In the genomic region with DNA sequence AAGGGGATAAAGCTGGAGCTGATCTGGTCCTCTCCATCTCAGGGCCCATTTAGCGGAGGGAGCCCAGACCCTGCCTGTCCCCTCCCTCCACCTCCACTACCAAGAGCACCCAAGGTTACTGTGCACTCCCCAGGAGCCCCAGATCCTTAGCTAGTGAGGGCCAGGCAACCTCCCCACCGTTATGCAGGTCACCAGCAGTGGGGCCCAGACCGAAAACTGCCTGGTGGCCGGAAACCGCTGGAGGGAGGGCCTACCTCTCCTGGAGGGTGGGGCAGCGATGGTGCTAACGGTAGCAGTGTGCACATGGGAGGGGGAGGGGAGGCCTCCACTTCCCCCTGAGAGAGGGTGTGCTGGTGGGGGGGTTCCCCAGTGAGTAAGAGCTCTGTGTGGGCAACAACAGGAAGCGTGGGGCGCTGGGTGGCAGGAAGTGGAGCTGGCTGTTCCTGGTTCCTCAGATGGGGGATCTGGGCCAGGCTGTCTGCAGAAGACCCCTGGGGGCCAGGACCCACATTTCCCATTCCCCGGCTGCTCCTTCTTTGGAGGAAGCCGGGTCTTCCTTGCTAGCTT, we compare ENCODE assay signal across 8 cellular contexts. TPM values are rescaled to one million over a fixed set of nuclear protein-coding genes. Genes with fewer than 3 reads are reported as not detected.
DNase-seq lines count a peak whose midpoint lies in the region; ATAC-seq and TF ChIP-seq lines count a peak whose summit lies in the region.

No MANE protein-coding gene starts in this region.

- H3K27me3 ChIP-seq in colonic mucosa (peaks cover 15% of the 10 kb centered on the region), neutrophil (no peaks in the 10 kb centered on the region), thymus (ENCODE audit: control insufficient read depth, insufficient read depth) (no peaks in the 10 kb centered on the region), Caco-2 (replicated peaks; ENCODE audit: control insufficient read depth, insufficient read depth, low read length) (0 out of 2 replicates have a peak, but pooled peaks cover 1% of the 10 kb centered on the region)

- POLR2A ChIA-PET in Caco-2 (lab: Charles Lee), result no interaction called here

- H3K36me3 Mint-ChIP-seq in Caco-2 (ENCODE audit: insufficient read depth, unreplicated experiment), result no peaks in the 10 kb centered on the region

- BruUV-seq in Caco-2 (replicated peaks; lab: Mats Ljungman, UMichigan), result no TSS peak

- DNase-seq in GM19240 (ENCODE audit: insufficient read length, low spot score), result peak; percentile 89
- peak; percentile 88 for DNase-seq in activated CD4-positive, alpha-beta T cell treated with anti-CD3 and anti-CD28 coated beads for 1 hour
- DNase-seq in colonic mucosa, result peak; percentile 77
- DNase-seq in NCI-H82 (lab: John Stamatoyannopoulos, UW), result no peak
- no peak for DNase-seq in Caco-2

- H3K9ac ChIP-seq in colonic mucosa (ENCODE audit: low read depth in 2 of 2, low read length in 2 of 2), result peak overlapping the region; percentile 46 to 65

- H3K9me3 ChIP-seq in colonic mucosa (no peaks in the 10 kb centered on the region), neutrophil (no peaks in the 10 kb centered on the region), thymus (ENCODE audit: control insufficient read depth) (no peaks in the 10 kb centered on the region), Caco-2 (no peaks in the 10 kb centered on the region)

- H3K4me1 ChIP-seq in colonic mucosa, result peaks cover 12% of the 10 kb centered on the region
- peaks cover 51 to 83% of the 10 kb centered on the region in 2 experiments for H3K4me1 ChIP-seq in neutrophil (ENCODE audit: control insufficient read depth in 1 of 2, insufficient read depth in 1 of 2, low read depth in 1 of 2, low read length in 1 of 2)
- H3K4me1 ChIP-seq in thymus (ENCODE audit: control insufficient read depth, insufficient read depth, low read length), result peaks cover 66% of the 10 kb centered on the region
- peaks cover 18% of the 10 kb centered on the region for H3K4me1 ChIP-seq in Caco-2

- TF ChIP-seq CTCF in colonic mucosa (IDR thresholded peaks at IDR 0.05), result no peak
- peak; percentile 69 for TF ChIP-seq CTCF in neutrophil (IDR thresholded peaks at IDR 0.05)
- no peak for TF ChIP-seq CTCF in Caco-2 (IDR thresholded peaks at IDR 0.05; ENCODE audit: insufficient read depth in 1 of 2, low read depth in 1 of 2, low read length in 1 of 2, severe bottlenecking in 1 of 2, unreplicated experiment in 1 of 2)

- H3K4me1 Mint-ChIP-seq in Caco-2 (ENCODE audit: low read depth, unreplicated experiment), result no peaks in the 10 kb centered on the region

- H3K27ac Mint-ChIP-seq in Caco-2 (ENCODE audit: unreplicated experiment), result no peak overlapping the region

- H3K9me3 Mint-ChIP-seq in Caco-2 (ENCODE audit: unreplicated experiment), result no peaks in the 10 kb centered on the region

- H3K27ac ChIP-seq in colonic mucosa (peak overlapping the region; percentile 84), neutrophil (peak overlapping the region; percentile 99), thymus (ENCODE audit: low read depth) (peak overlapping the region; percentile 99)

- peak; percentile 31 for ATAC-seq in HG03558 (IDR thresholded peaks at IDR 0.05; ENCODE audit: extremely low read depth, unreplicated experiment)

- no peak overlapping the region for H3K4me3 Mint-ChIP-seq in Caco-2 (ENCODE audit: unreplicated experiment)

- H3K36me3 ChIP-seq in colonic mucosa, result no peaks in the 10 kb centered on the region
- peaks cover 45% of the 10 kb centered on the region for H3K36me3 ChIP-seq in neutrophil
- H3K36me3 ChIP-seq in thymus (ENCODE audit: control insufficient read depth, insufficient read depth), result no peaks in the 10 kb centered on the region
- H3K36me3 ChIP-seq in Caco-2 (ENCODE audit: control insufficient read depth, insufficient read depth, low read length), result no peaks in the 10 kb centered on the region

- CTCF ChIA-PET in Caco-2 (lab: Charles Lee), result interaction anchor here (0.8 to 2.2 kb wide), 2 partner anchors 10 to 29 kb away, joined by 3 to 8 read pairs; no protein-coding TSS in a partner anchor

- intact Hi-C loops in colonic mucosa (cut with DNase I), result no loop called here
- intact Hi-C loops in Caco-2 (cut with micrococcal nuclease; ENCODE audit: unreplicated experiment), result no loop called here

- H3K27me3 Mint-ChIP-seq in Caco-2 (ENCODE audit: insufficient read depth, unreplicated experiment), result peaks cover 7% of the 10 kb centered on the region

- H3K4me3 ChIP-seq in colonic mucosa, result peak overlapping the region; percentile 22
- peak overlapping the region; percentile 74 to 94 for H3K4me3 ChIP-seq in neutrophil (ENCODE audit: low read depth in 1 of 2, low read length in 1 of 2)
- H3K4me3 ChIP-seq in thymus (ENCODE audit: low read length), result peak overlapping the region; percentile 100
- H3K4me3 ChIP-seq in Caco-2 (ENCODE audit: low read depth, low read length), result no peak overlapping the region

- 5% methylated on average over 11 of the region's 11 CpGs for WGBS in thymus

RNA-seq across cellular contexts. Expression of a gene that starts 4.4 kb away (rescaled TPM):
- total RNA-seq in colonic mucosa (1 to 10 TPM; 6.8 to 8.4 TPM), Caco-2 (2022) (2.8 and 3.0 TPM in 2 replicates)
- polyA plus RNA-seq in thymus, result 79.5 TPM

RNA-seq across cellular contexts. Expression of a gene that starts 35.8 kb away (rescaled TPM):
- not detected for total RNA-seq in colonic mucosa
- 0.21 TPM for polyA plus RNA-seq in thymus
- not detected in 2 replicates for total RNA-seq in Caco-2 (2022)

Comparison
In these comparisons a context has a peak if more than half of its experiments do, and no peak if none do; other contexts are left out.
1. DNase-seq: peak in GM19240 (single experiment), activated CD4-positive, alpha-beta T cell treated with anti-CD3 and anti-CD28 coated beads for 1 hour (single experiment) and colonic mucosa (single experiment); none in NCI-H82 (single experiment) and Caco-2 (0 of 2).
2. Peak in every context shown above with its lines, with median percentiles within 50 percentile points of each other: H3K27ac ChIP-seq.